Comparison of ENCODE assay signal across 9 cellular contexts in the genomic region with DNA sequence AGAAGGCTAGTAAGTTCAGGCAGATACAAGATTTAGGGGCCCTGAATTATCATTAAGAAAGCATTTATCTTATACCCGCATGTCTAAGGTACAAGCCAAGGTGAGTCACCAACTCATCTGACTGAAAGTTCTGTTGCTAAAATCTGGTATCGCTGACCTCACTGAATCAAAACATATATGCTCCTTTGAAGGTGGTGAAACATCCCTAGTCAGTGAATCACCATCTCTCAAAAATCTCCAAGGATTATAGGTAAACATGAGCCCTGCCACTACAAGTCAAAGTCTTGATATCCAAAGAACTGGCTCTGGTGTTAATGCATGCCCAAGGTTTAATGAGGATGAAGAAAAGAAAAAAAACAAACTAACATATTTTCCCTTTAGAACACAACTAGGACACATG. TPM values are rescaled to one million over a fixed set of nuclear protein-coding genes. Genes with fewer than 3 reads are reported as not detected.
DNase-seq lines count a peak whose midpoint lies in the region; ATAC-seq and TF ChIP-seq lines count a peak whose summit lies in the region.
"Had no signal": no experiment of that assay in that cellular context is flagged by ENCODE, and none has a peak within 500 bp of the region (broad histone marks: within the 10 kb centered on the region; RNA-seq: fewer than 3 reads in every experiment).

No MANE protein-coding gene starts in this region.

- POLR2A ChIA-PET in naive thymus-derived CD8-positive, alpha-beta T cell (lab: Charles Lee) = no interaction called here

- H3K9me3 ChIP-seq in GM23248 (ENCODE audit: low read depth) (no peaks in the 10 kb centered on the region), fibroblast of lung (ENCODE audit: control insufficient read depth, insufficient read depth, low read depth, low read length) (no peaks in the 10 kb centered on the region)

- H3K27me3 ChIP-seq in GM23248 (replicated peaks; ENCODE audit: insufficient read depth) = no peaks in the 10 kb centered on the region
- no peaks in the 10 kb centered on the region for H3K27me3 ChIP-seq in fibroblast of lung (ENCODE audit: control insufficient read depth, insufficient read depth, low read length)

- no peak for ATAC-seq in naive thymus-derived CD8-positive, alpha-beta T cell

- peaks cover 0 to 2% (median 0%) of the 10 kb centered on the region in 3 donors for H3K36me3 Mint-ChIP-seq in naive thymus-derived CD8-positive, alpha-beta T cell

- no peaks in the 10 kb centered on the region for H3K9me2 ChIP-seq in GM23248 (ENCODE audit: insufficient read depth)

- H3K4me2 ChIP-seq in GM23248 (ENCODE audit: unreplicated experiment) (peak overlapping the region; percentile 69), fibroblast of lung (ENCODE audit: extremely low read depth, insufficient read depth, low read length) (peak overlapping the region; percentile 58)

- no peak overlapping the region for H3K4me3 Mint-ChIP-seq in naive thymus-derived CD8-positive, alpha-beta T cell

- peak overlapping the region; percentile 25 for H3K27ac ChIP-seq in GM23248
- H3K27ac ChIP-seq in fibroblast of lung (ENCODE audit: insufficient read depth, low read length) = peak overlapping the region; percentile 80

- H3K9ac ChIP-seq in GM23248 (no peak overlapping the region), fibroblast of lung (ENCODE audit: insufficient read depth, low read length) (no peak overlapping the region)

- H2AFZ ChIP-seq in GM23248 (no peak overlapping the region), fibroblast of lung (ENCODE audit: low read length) (no peak overlapping the region)

- no peaks in the 10 kb centered on the region; the same call in 1 of the 2 replicates for H4K20me1 ChIP-seq in GM23248 (ENCODE audit: insufficient read depth)
- H4K20me1 ChIP-seq in fibroblast of lung (ENCODE audit: control insufficient read depth, extremely low read depth, insufficient read depth, low read length) = no peaks in the 10 kb centered on the region

- H3K36me3 ChIP-seq in GM23248 (ENCODE audit: low read depth) (no peaks in the 10 kb centered on the region), fibroblast of lung (ENCODE audit: control insufficient read depth, insufficient read depth, low read length) (peaks cover 4% of the 10 kb centered on the region)

- no peaks in the 10 kb centered on the region for H3K27me3 Mint-ChIP-seq in naive thymus-derived CD8-positive, alpha-beta T cell

- TF ChIP-seq CTCF in fibroblast of lung (conservative IDR thresholded peaks at IDR 0.05 in 1 of 2, IDR thresholded peaks at IDR 0.05 in 1 of 2; ENCODE audit: low read depth in 1 of 2, low read length in 2 of 2) = no peak
- no peak for TF ChIP-seq CTCF in retinal pigment epithelial cell (conservative IDR thresholded peaks at IDR 0.05; ENCODE audit: low read depth, low read length)

- H3K4me1 Mint-ChIP-seq in naive thymus-derived CD8-positive, alpha-beta T cell = peaks cover 0 to 4% (median under 1%) of the 10 kb centered on the region in 4 donors

- H3K9me3 Mint-ChIP-seq in naive thymus-derived CD8-positive, alpha-beta T cell = peaks cover 0 to under 1% (median 0%) of the 10 kb centered on the region in 9 donors

- H3F3A ChIP-seq in GM23248 (ENCODE audit: insufficient read depth) = peaks cover 45% of the 10 kb centered on the region

- 52 to 73% methylated on average over 2 of the region's 2 CpGs for WGBS in GM23248 (ENCODE audit: low coverage in 1 of 2, low lambda C conversion rate in 2 of 2, missing lambda C conversion rate in 2 of 2), 2 experiments

- no peak overlapping the region for H3K4me3 ChIP-seq in GM23248
- H3K4me3 ChIP-seq in fibroblast of lung (replicated peaks in 1 of 4; ENCODE audit: control extremely low read depth in 1 of 4, insufficient read depth in 1 of 4, low read depth in 3 of 4, low read length in 4 of 4) = peak overlapping the region in 1 of 4 experiments; percentile 2
- H3K4me3 ChIP-seq in retinal pigment epithelial cell (ENCODE audit: low read length) = no peak overlapping the region

- H3K4me1 ChIP-seq in GM23248 (ENCODE audit: insufficient read depth) (peaks cover 60% of the 10 kb centered on the region), fibroblast of lung (ENCODE audit: control insufficient read depth, extremely low read depth, insufficient read depth, low read length) (peaks cover 27% of the 10 kb centered on the region)

- H3K79me2 ChIP-seq in GM23248 (ENCODE audit: insufficient read depth) (peaks cover 95% of the 10 kb centered on the region), fibroblast of lung (ENCODE audit: control insufficient read depth, insufficient read depth, low read length) (peaks cover 84% of the 10 kb centered on the region)

- DNase-seq in GM23248 (peak; percentile 69), RPMI7951 (ENCODE audit: low read depth) (peak; percentile 74), fibroblast of lung (ENCODE audit: low read depth in 2 of 2) (peak; percentile 59 to 93), retinal pigment epithelial cell (ENCODE audit: low read depth) (peak; percentile 63), putamen (ENCODE audit: low spot score) (no peak), HuH-7.5 (ENCODE audit: low spot score) (no peak), ureter (ENCODE audit: low spot score) (no peak)
- no peak for DNase-seq in naive thymus-derived CD8-positive, alpha-beta T cell
- DNase-seq: NCI-H2171 treated with DMSO at 0.1 percent for 48 hours had no signal

- in situ Hi-C loops in GM23248 (cut with MboI) = no loop called here

- H3K27ac Mint-ChIP-seq in naive thymus-derived CD8-positive, alpha-beta T cell = no peak overlapping the region

RNA-seq across cellular contexts. Expression of a gene that starts 43.5 kb away (rescaled TPM):
- 18.8 TPM in 2 replicates for total RNA-seq in GM23248 (2014; rRNA removed; shearing (Covaris generic))
- polyA plus RNA-seq in GM23248 (2016; fragmentation: Nextera tagmentation; extraction: Ambion mirVana) (8.4 and 9.1 TPM in 2 replicates), fibroblast of lung (14.3 and 24.0 TPM in 2 replicates)
- 14.2 and 18.4 TPM in 2 replicates for total RNA-seq in RPMI7951 (2014; rRNA removed; shearing (Covaris generic))
- total RNA-seq in fibroblast of lung (18.7 and 29.1 TPM in 2 replicates), ureter (40.0 TPM)
- polyA plus RNA-seq in fibroblast of lung (2012) = 21.3 and 33.3 TPM in 2 replicates
- 40.7 and 72.5 TPM in 2 replicates for polyA minus RNA-seq in fibroblast of lung (ENCODE audit: low replicate concordance)
- total RNA-seq in naive thymus-derived CD8-positive, alpha-beta T cell = 10 to 100 TPM; 11.4 to 14.0 TPM
- polyA plus RNA-seq in naive thymus-derived CD8-positive, alpha-beta T cell = under 1 TPM; 0.51 to 0.84 (median 0.64) TPM

Comparison
In these comparisons a context has a peak if more than half of its experiments do, and no peak if none do; other contexts are left out.
1. DNase-seq: peak in GM23248 (single experiment), RPMI7951 (single experiment), fibroblast of lung (2 of 2) and retinal pigment epithelial cell (single experiment); none in putamen (single experiment), naive thymus-derived CD8-positive, alpha-beta T cell (0 of 10), HuH-7.5 (single experiment) and ureter (single experiment).